In the genomic region with DNA sequence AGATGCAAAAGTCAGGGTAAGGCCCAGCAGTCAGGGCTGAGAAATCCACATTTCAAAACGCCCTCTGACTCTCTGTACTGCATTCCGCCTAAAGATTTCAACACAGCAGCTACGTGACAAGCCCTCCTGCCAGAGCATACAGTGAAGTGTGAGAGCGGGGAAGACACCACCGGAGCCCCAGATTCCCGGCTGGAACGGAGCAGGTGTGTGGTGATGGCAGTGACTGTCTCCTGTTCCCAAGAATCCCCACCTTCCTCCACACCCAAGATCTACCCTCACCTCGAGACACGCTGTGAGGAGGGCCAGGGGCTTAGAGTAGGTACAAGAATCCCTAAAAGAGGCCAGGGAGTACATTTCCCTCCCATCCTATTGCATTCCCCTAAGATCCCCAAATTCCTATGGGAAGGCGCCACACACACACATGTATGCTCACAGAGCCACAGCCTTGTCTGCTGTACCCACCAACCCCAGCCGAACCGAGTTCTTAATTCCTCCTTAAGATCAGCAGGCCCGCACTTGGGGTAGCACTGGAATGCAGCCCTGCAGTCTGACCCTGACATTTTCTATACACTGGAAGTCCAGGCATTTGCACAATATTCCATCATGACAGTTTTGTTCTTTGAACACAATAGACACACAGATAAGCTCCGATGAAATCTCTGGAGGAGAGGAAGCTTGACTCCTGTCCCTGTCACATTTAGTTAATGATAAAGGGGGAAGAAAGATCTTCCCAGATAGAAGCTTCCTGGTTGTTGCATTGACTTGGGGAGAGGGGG, we compare ENCODE assay signal across 12 cellular contexts.
DNase-seq lines count a peak whose midpoint lies in the region; ATAC-seq and TF ChIP-seq lines count a peak whose summit lies in the region.
"Had no signal": no experiment of that assay in that cellular context is flagged by ENCODE, and none has a peak within 500 bp of the region (broad histone marks: within the 10 kb centered on the region; RNA-seq: fewer than 3 reads in every experiment).

No MANE protein-coding gene starts in this region.

- H3K4me1 Mint-ChIP-seq in CD4-positive, alpha-beta memory T cell, result peaks cover 67 to 95% (median 81%) of the 10 kb centered on the region in 4 donors
- H3K4me1 Mint-ChIP-seq in neural crest cell, result peaks cover 30% of the 10 kb centered on the region

- H3K9me3 Mint-ChIP-seq in CD4-positive, alpha-beta memory T cell, result no peaks in the 10 kb centered on the region
- H3K9me3 Mint-ChIP-seq in neural crest cell, result no peaks in the 10 kb centered on the region

- peak overlapping the region; percentile 36; the same call in 1 of the 2 replicates for H3K9ac ChIP-seq in OCI-LY1 (ENCODE audit: low read length)

- no peak overlapping the region for H3K27ac ChIP-seq in CD4-positive, alpha-beta memory T cell (ENCODE audit: low read depth, low read length)
- H3K27ac ChIP-seq in OCI-LY1 (ENCODE audit: low read depth, low read length, poor library complexity, severe bottlenecking) (peak overlapping the region; percentile 66), esophagus muscularis mucosa (replicated peaks in 1 of 4) (peak overlapping the region; percentile 12 to 67 (median 52))

- CTCF ChIA-PET in CD4-positive, alpha-beta memory T cell (lab: Charles Lee; ENCODE audit: partially characterized antibody), result no interaction called here

- peaks cover 24 to 29% of the 10 kb centered on the region in 2 donors for H3K36me3 Mint-ChIP-seq in CD4-positive, alpha-beta memory T cell
- H3K36me3 Mint-ChIP-seq in neural crest cell (ENCODE audit: low read depth), result peaks cover 6% of the 10 kb centered on the region

- ATAC-seq in HG03045 (IDR thresholded peaks at IDR 0.05; ENCODE audit: unreplicated experiment), result no peak
- ATAC-seq: HCT116 had no signal

- WGBS in esophagus muscularis mucosa, result 59% methylated on average over 13 of the region's 14 CpGs

- peaks cover 14% of the 10 kb centered on the region for H3K36me3 ChIP-seq in CD4-positive, alpha-beta memory T cell (ENCODE audit: insufficient read depth, low read length)
- H3K36me3 ChIP-seq in OCI-LY1 (ENCODE audit: insufficient read depth, low read length), result peaks cover 27% of the 10 kb centered on the region
- peaks cover 0 to 16% (median 14%) of the 10 kb centered on the region in 4 donors for H3K36me3 ChIP-seq in esophagus muscularis mucosa
- H3K36me3 ChIP-seq in H7 (replicated peaks; ENCODE audit: control insufficient read depth, insufficient read depth, low read length), result peaks cover 11% of the 10 kb centered on the region

- peak overlapping the region in 7 of 8 donors; percentile 29 to 77 (median 51) for H3K4me3 Mint-ChIP-seq in CD4-positive, alpha-beta memory T cell
- no peak overlapping the region for H3K4me3 Mint-ChIP-seq in neural crest cell

- in situ Hi-C loops in KBM-7 (cut with MboI; ENCODE audit: low pct_unique_long_range_greater_than_20kb, low sequenced_read_pairs), result no loop called here

- no peak for TF ChIP-seq EP300 in esophagus muscularis mucosa (IDR thresholded peaks at IDR 0.05)

- intact Hi-C loops in CD4-positive, alpha-beta memory T cell (cut with micrococcal nuclease), result no loop called here
- intact Hi-C loops in esophagus muscularis mucosa (cut with DNase I), result loop anchor here (10.0 kb wide), 1 partner anchor 101 kb away; the partner anchor contains the start of gene FOXO1

- H3K79me2 ChIP-seq in OCI-LY1 (ENCODE audit: insufficient read depth, low read length), result peaks cover 96% of the 10 kb centered on the region

- no peak for DNase-seq in CD4-positive, alpha-beta memory T cell
- DNase-seq in esophagus muscularis mucosa (ENCODE audit: extremely low spot score), result no peak
- DNase-seq in neural crest cell (ENCODE audit: low read depth, low spot score), result no peak
- no peak for DNase-seq in KBM-7
- no peak for DNase-seq in GM19238 (ENCODE audit: insufficient read length, low spot score)
- no peak for DNase-seq in H7
- DNase-seq: cortex of kidney, DMS153, NCI-H1417 treated with DMSO at 0.1 percent for 48 hours had no signal

- POLR2A ChIA-PET in CD4-positive, alpha-beta memory T cell (lab: Charles Lee; ENCODE audit: partially characterized antibody), result interaction anchor here (0.9 to 3.8 kb wide), 3 partner anchors 101 to 377 kb away, joined by 3 to 15 read pairs (median 3); no protein-coding TSS in a partner anchor

- no peak for TF ChIP-seq CTCF in OCI-LY1 (IDR thresholded peaks at IDR 0.05; ENCODE audit: low read length)
- no peak for TF ChIP-seq CTCF in esophagus muscularis mucosa (IDR thresholded peaks at IDR 0.05)
- no peak for TF ChIP-seq CTCF in neural crest cell (conservative IDR thresholded peaks at IDR 0.05)

- peak overlapping the region; percentile 55 to 89 (median 85) for H3K27ac Mint-ChIP-seq in CD4-positive, alpha-beta memory T cell
- peak overlapping the region; percentile 53 for H3K27ac Mint-ChIP-seq in neural crest cell (ENCODE audit: unreplicated experiment)

- H4K20me1 ChIP-seq in OCI-LY1 (ENCODE audit: insufficient read depth, low read length), result no peaks in the 10 kb centered on the region

- no peaks in the 10 kb centered on the region for H3K27me3 Mint-ChIP-seq in CD4-positive, alpha-beta memory T cell
- no peaks in the 10 kb centered on the region for H3K27me3 Mint-ChIP-seq in neural crest cell (ENCODE audit: low read depth)

- no peaks in the 10 kb centered on the region for H3F3A ChIP-seq in OCI-LY1 (ENCODE audit: insufficient read depth, low read length)

- no peak for TF ChIP-seq POLR2A in esophagus muscularis mucosa (IDR thresholded peaks at IDR 0.05; ENCODE audit: low read depth)

- no peak overlapping the region for H3K4me3 ChIP-seq in CD4-positive, alpha-beta memory T cell (ENCODE audit: low read length in 2 of 2)
- H3K4me3 ChIP-seq in OCI-LY1 (ENCODE audit: low read depth, low read length, poor library complexity, severe bottlenecking) (no peak overlapping the region), esophagus muscularis mucosa (peak overlapping the region in 1 of 4 donors; percentile 7), H7 (ENCODE audit: insufficient read depth, low read depth, low read length) (no peak overlapping the region)

- H3K27me3 ChIP-seq in CD4-positive, alpha-beta memory T cell (ENCODE audit: insufficient read depth, low read length), result no peaks in the 10 kb centered on the region
- H3K27me3 ChIP-seq in OCI-LY1 (ENCODE audit: insufficient read depth, low read length), result no peaks in the 10 kb centered on the region
- no peaks in the 10 kb centered on the region for H3K27me3 ChIP-seq in esophagus muscularis mucosa
- no peaks in the 10 kb centered on the region for H3K27me3 ChIP-seq in H7 (ENCODE audit: control insufficient read depth, insufficient read depth, low read length)

- no peaks in the 10 kb centered on the region for H3K9me3 ChIP-seq in CD4-positive, alpha-beta memory T cell (ENCODE audit: control insufficient read depth in 1 of 2, low read length in 2 of 2)
- H3K9me3 ChIP-seq in OCI-LY1 (ENCODE audit: low read length) (no peaks in the 10 kb centered on the region), esophagus muscularis mucosa (no peaks in the 10 kb centered on the region)

- peaks cover 79% of the 10 kb centered on the region for H3K4me1 ChIP-seq in CD4-positive, alpha-beta memory T cell (ENCODE audit: insufficient read depth, low read length)
- peaks cover 75% of the 10 kb centered on the region for H3K4me1 ChIP-seq in OCI-LY1 (ENCODE audit: insufficient read depth, low read length, severe bottlenecking)
- H3K4me1 ChIP-seq in esophagus muscularis mucosa, result peaks cover 51 to 74% (median 72%) of the 10 kb centered on the region in 4 donors

- H3K9me2 ChIP-seq in OCI-LY1 (ENCODE audit: low read depth, low read length), result no peaks in the 10 kb centered on the region

- H2AFZ ChIP-seq in OCI-LY1 (ENCODE audit: low read length), result no peak overlapping the region

- H3K4me2 ChIP-seq in OCI-LY1 (ENCODE audit: low read length), result peak overlapping the region; percentile 63; the same call in 1 of the 2 replicates
